ENCODE assay signal across 8 cellular contexts in genomic region chr1:16535487-16535886, GRCh38. TPM values are rescaled to one million over a fixed set of nuclear protein-coding genes. Genes with fewer than 3 reads are reported as not detected.
A peak's percentile ranks its signal among the peaks of the same experiment; 100 is the strongest.
DNase-seq lines count a peak whose midpoint lies in the region; ATAC-seq, FAIRE-seq and TF ChIP-seq lines count a peak whose summit lies in the region.
"Not testable (repeated sequence)": the region's sequence is repeated elsewhere in the genome, so short reads cannot be mapped to it uniquely, and the experiment has no call there.
"Had no signal": no experiment of that assay in that cellular context is flagged by ENCODE, and none has a peak within 500 bp of the region (broad histone marks: within the 10 kb centered on the region; RNA-seq: fewer than 3 reads in every experiment).

No MANE protein-coding gene starts in this region.

- not testable (repeated sequence) for H3K4me1 ChIP-seq in GM23338 (ENCODE audit: insufficient read depth); gastroesophageal sphincter; keratinocyte (ENCODE audit: control insufficient read depth, extremely low read depth, insufficient read depth, low read length); gastrocnemius medialis

- peak overlapping the region; percentile 69; the same call in 1 of the 2 replicates for H2AFZ ChIP-seq in GM23338
- H2AFZ ChIP-seq in keratinocyte (ENCODE audit: control insufficient read depth, low read length): not testable (repeated sequence)

- H3K9me1 ChIP-seq in keratinocyte (ENCODE audit: control insufficient read depth, extremely low read depth, insufficient read depth, low read length): not testable (repeated sequence)

- TF ChIP-seq CTCF in GM23338 (conservative IDR thresholded peaks at IDR 0.05; ENCODE audit: low read depth in 2 of 2); activated CD8-positive, alpha-beta T cell treated with anti-CD3 and anti-CD28 coated beads for 36 hours (IDR thresholded peaks at IDR 0.05); gastroesophageal sphincter (IDR thresholded peaks at IDR 0.05); keratinocyte (optimal IDR thresholded peaks at IDR 0.05 in 1 of 3, IDR thresholded peaks at IDR 0.05 in 1 of 3, conservative IDR thresholded peaks at IDR 0.05 in 1 of 3; ENCODE audit: extremely low read depth in 1 of 3, insufficient read depth in 2 of 3, low read length in 3 of 3); natural killer cell (IDR thresholded peaks at IDR 0.05); gastrocnemius medialis (IDR thresholded peaks at IDR 0.05 in 4 of 5, conservative IDR thresholded peaks at IDR 0.05 in 1 of 5): not testable (repeated sequence)

- FAIRE-seq in keratinocyte (lab: Jason Lieb, UNC): not testable (repeated sequence)

- not testable (repeated sequence) for H3K9me3 ChIP-seq in gastroesophageal sphincter; keratinocyte (ENCODE audit: control insufficient read depth, low read depth, low read length); gastrocnemius medialis

- not testable (repeated sequence) for H3K36me3 ChIP-seq in GM23338 (ENCODE audit: insufficient read depth); gastroesophageal sphincter; keratinocyte (ENCODE audit: control insufficient read depth in 2 of 2, extremely low read depth in 1 of 2, insufficient read depth in 2 of 2, low read length in 2 of 2); gastrocnemius medialis

- H4K20me1 ChIP-seq in GM23338 (replicated peaks; ENCODE audit: insufficient read depth); keratinocyte (ENCODE audit: control insufficient read depth, extremely low read depth, insufficient read depth, low read length): not testable (repeated sequence)

- POLR2A ChIA-PET in activated CD8-positive, alpha-beta T cell treated with anti-CD3 and anti-CD28 coated beads for 36 hours (lab: Charles Lee): not testable (repeated sequence)

- CTCF ChIA-PET in activated CD8-positive, alpha-beta T cell treated with anti-CD3 and anti-CD28 coated beads for 36 hours (lab: Charles Lee): not testable (repeated sequence)

- H3K4me2 ChIP-seq in GM23338: peak overlapping the region; percentile 92
- peak overlapping the region; percentile 45 for H3K4me2 ChIP-seq in keratinocyte (ENCODE audit: control insufficient read depth, extremely low read depth, insufficient read depth, low read depth, low read length)

- dilution Hi-C loops in keratinocyte (cut with MboI; ENCODE audit: extremely low pct_ligation_motif_present, low sequenced_read_pairs): not testable (repeated sequence)

- H3K36me3 Mint-ChIP-seq in GM23338 (ENCODE audit: low read depth); activated CD8-positive, alpha-beta T cell treated with anti-CD3 and anti-CD28 coated beads for 36 hours (ENCODE audit: low read depth); central memory CD8-positive, alpha-beta T cell (ENCODE audit: insufficient read depth); natural killer cell: not testable (repeated sequence)

- H3K27ac ChIP-seq in GM23338 (ENCODE audit: low read depth); gastroesophageal sphincter; keratinocyte (ENCODE audit: control insufficient read depth, insufficient read depth, low read length); gastrocnemius medialis: not testable (repeated sequence)

- H3F3A ChIP-seq in GM23338 (replicated peaks; ENCODE audit: low read depth): not testable (repeated sequence)

- H3K9ac ChIP-seq in keratinocyte (ENCODE audit: control insufficient read depth, extremely low read depth, insufficient read depth, low read length): not testable (repeated sequence)

- H3K4me3 ChIP-seq in GM23338: peak overlapping the region; percentile 87
- H3K4me3 ChIP-seq in gastroesophageal sphincter: peak overlapping the region in 1 of 2 donors; percentile 37
- H3K4me3 ChIP-seq in keratinocyte (ENCODE audit: control insufficient read depth in 2 of 3, extremely low read depth in 1 of 3, insufficient read depth in 2 of 3, low read depth in 1 of 3, low read length in 3 of 3): peak overlapping the region; percentile 38 to 62 (median 38)
- H3K4me3 ChIP-seq in gastrocnemius medialis: peak overlapping the region in 3 of 4 donors; percentile 25 to 34 (median 27)

- in situ Hi-C loops in gastrocnemius medialis (cut with MboI; ENCODE audit: low sequenced_read_pairs in 4 of 4): not testable (repeated sequence)

- peak overlapping the region; percentile 87 for H3K4me3 Mint-ChIP-seq in GM23338
- H3K4me3 Mint-ChIP-seq in activated CD8-positive, alpha-beta T cell treated with anti-CD3 and anti-CD28 coated beads for 36 hours: peak overlapping the region; percentile 68
- peak overlapping the region; percentile 71 for H3K4me3 Mint-ChIP-seq in central memory CD8-positive, alpha-beta T cell
- peak overlapping the region; percentile 37 for H3K4me3 Mint-ChIP-seq in natural killer cell

- intact Hi-C loops in activated CD8-positive, alpha-beta T cell treated with anti-CD3 and anti-CD28 coated beads for 36 hours (cut with micrococcal nuclease); natural killer cell (cut with micrococcal nuclease); gastrocnemius medialis (cut with DNase I; ENCODE audit: low total_unique reads): not testable (repeated sequence)

- 27 to 35% methylated on average over 8 to 9 of the region's 34 CpGs for WGBS in gastroesophageal sphincter (ENCODE audit: low coverage in 1 of 2), 2 donors

- peak; percentile 58 for DNase-seq in GM23338 (ENCODE audit: low spot score)
- DNase-seq in activated CD8-positive, alpha-beta T cell treated with anti-CD3 and anti-CD28 coated beads for 36 hours; central memory CD8-positive, alpha-beta T cell (ENCODE audit: low spot score in 2 of 2); keratinocyte (ENCODE audit: low read depth, low spot score); natural killer cell; gastrocnemius medialis: not testable (repeated sequence)

- H3K9me3 Mint-ChIP-seq in GM23338; activated CD8-positive, alpha-beta T cell treated with anti-CD3 and anti-CD28 coated beads for 36 hours; central memory CD8-positive, alpha-beta T cell; natural killer cell: not testable (repeated sequence)

- not testable (repeated sequence) for TF ChIP-seq EP300 in gastroesophageal sphincter (IDR thresholded peaks at IDR 0.05)

- not testable (repeated sequence) for H3K27ac Mint-ChIP-seq in GM23338; activated CD8-positive, alpha-beta T cell treated with anti-CD3 and anti-CD28 coated beads for 36 hours; natural killer cell
- H3K27ac Mint-ChIP-seq in central memory CD8-positive, alpha-beta T cell (ENCODE audit: low read depth): peak overlapping the region; percentile 29

- not testable (repeated sequence) for H3K79me2 ChIP-seq in GM23338 (replicated peaks; ENCODE audit: insufficient read depth); keratinocyte (ENCODE audit: control insufficient read depth, insufficient read depth, low read length)

- TF ChIP-seq POLR2A in gastroesophageal sphincter (IDR thresholded peaks at IDR 0.05); gastrocnemius medialis (IDR thresholded peaks at IDR 0.05): not testable (repeated sequence)

- peaks cover 39% of the 10 kb centered on the region for H3K27me3 ChIP-seq in GM23338 (ENCODE audit: insufficient read depth)
- peaks cover 53% of the 10 kb centered on the region for H3K27me3 ChIP-seq in gastroesophageal sphincter
- not testable (repeated sequence) for H3K27me3 ChIP-seq in keratinocyte (ENCODE audit: control insufficient read depth, extremely low read depth, insufficient read depth, low read length)
- peaks cover 21 to 32% (median 30%) of the 10 kb centered on the region in 3 donors for H3K27me3 ChIP-seq in gastrocnemius medialis

- H3K9me2 ChIP-seq in GM23338 (ENCODE audit: insufficient read depth): not testable (repeated sequence)

- peaks cover 42% of the 10 kb centered on the region for H3K27me3 Mint-ChIP-seq in GM23338 (ENCODE audit: insufficient read depth, low read depth, poor library complexity)
- peaks cover 30% of the 10 kb centered on the region for H3K27me3 Mint-ChIP-seq in activated CD8-positive, alpha-beta T cell treated with anti-CD3 and anti-CD28 coated beads for 36 hours
- H3K27me3 Mint-ChIP-seq in central memory CD8-positive, alpha-beta T cell: peaks cover 48% of the 10 kb centered on the region
- H3K27me3 Mint-ChIP-seq in natural killer cell (ENCODE audit: low read depth in 2 of 2): peaks cover 17 to 30% of the 10 kb centered on the region in 2 donors

- ATAC-seq in GM23338: peak; percentile 19
- ATAC-seq in activated CD8-positive, alpha-beta T cell treated with anti-CD3 and anti-CD28 coated beads for 36 hours; central memory CD8-positive, alpha-beta T cell (replicated peaks; ENCODE audit: extremely low read depth, poor library complexity, severe bottlenecking); natural killer cell; gastrocnemius medialis: not testable (repeated sequence)
- peak; percentile 39 for ATAC-seq in gastroesophageal sphincter

- peaks cover 28% of the 10 kb centered on the region for H3K4me1 Mint-ChIP-seq in GM23338
- H3K4me1 Mint-ChIP-seq in activated CD8-positive, alpha-beta T cell treated with anti-CD3 and anti-CD28 coated beads for 36 hours (ENCODE audit: low read depth): not testable (repeated sequence)
- peaks cover 11% of the 10 kb centered on the region for H3K4me1 Mint-ChIP-seq in central memory CD8-positive, alpha-beta T cell
- H3K4me1 Mint-ChIP-seq in natural killer cell: peaks cover 6 to 10% of the 10 kb centered on the region in 2 donors

RNA-seq across cellular contexts. Expression of gene RNU1-1, which starts 21.4 kb away (rescaled TPM):
- under 0.01 TPM in 1 of 2 replicates, not detected in the other for total RNA-seq in GM23338 (2014; rRNA removed; shearing (Covaris generic))
- polyA plus RNA-seq in GM23338 (2016; fragmentation: Nextera tagmentation; extraction: Ambion mirVana): not detected in 2 replicates
- total RNA-seq in activated CD8-positive, alpha-beta T cell treated with anti-CD3 and anti-CD28 coated beads for 36 hours: 1,000 to 10,000 TPM in 1 of 2 experiments, 100 to 1,000 TPM in 1; 820 to 1,043 TPM
- total RNA-seq in gastroesophageal sphincter: under 1 TPM in 3 of 4 donors, not detected in 1; under 0.01 TPM
- polyA plus RNA-seq in keratinocyte: 66.0 to 67.0 TPM in 2 of 3 replicates, not detected in the other
- not detected for polyA plus RNA-seq in keratinocyte (2011; ENCODE audit: low read depth)
- not detected in 2 replicates for polyA plus RNA-seq in keratinocyte (2011; cell fraction: cytosol; rRNA removed)
- polyA plus RNA-seq in keratinocyte (2011; cell fraction: nucleus; rRNA removed): under 0.01 TPM in 2 replicates
- not detected in 2 replicates for polyA plus RNA-seq in keratinocyte (2012; ENCODE audit: low replicate concordance)
- 13,175 to 24,724 TPM (median 16,252 TPM) in 3 replicates for polyA minus RNA-seq in keratinocyte
- 39,283 TPM for polyA minus RNA-seq in keratinocyte (2011; cell fraction: cytosol; rRNA and poly(A)+ RNA removed)
- 15,420 and 21,721 TPM in 2 replicates for polyA minus RNA-seq in keratinocyte (2011; cell fraction: nucleus; rRNA and poly(A)+ RNA removed)
- 1,000 to 10,000 TPM; 2,937 to 3,261 (median 3,038) TPM for total RNA-seq in natural killer cell
- under 1 TPM in 1 of 4 donors, not detected in 3; under 0.01 TPM for total RNA-seq in gastrocnemius medialis
- polyA plus RNA-seq: SK-N-SH had no signal

Comparison
In these comparisons a context has a peak if more than half of its experiments do, and no peak if none do; other contexts are left out.
1. H3K4me3 Mint-ChIP-seq: peak in every context shown above with its lines; median percentile 87 in GM23338; 71 in central memory CD8-positive, alpha-beta T cell; 68 in activated CD8-positive, alpha-beta T cell treated with anti-CD3 and anti-CD28 coated beads for 36 hours; 37 in natural killer cell.
2. RNA of gene RNU1-1, which starts 21.4 kb away (total RNA-seq): 2,937 to 3,261 TPM in natural killer cell and 820 to 1,043 TPM in activated CD8-positive, alpha-beta T cell treated with anti-CD3 and anti-CD28 coated beads for 36 hours; under 0.01 TPM in GM23338, under 0.01 TPM in gastroesophageal sphincter and under 0.01 TPM in gastrocnemius medialis; every median in the first group is over 100 times any median in the second.